ENCODE assay signal across 30 cellular contexts in genomic region chr13:33626407-33626806, GRCh38.
"Had no signal": no experiment of that assay in that cellular context is flagged by ENCODE, and none has a peak within 500 bp of the region (broad histone marks: within the 10 kb centered on the region; RNA-seq: fewer than 3 reads in every experiment).

No MANE protein-coding gene starts in this region.

- H3K4me1 ChIP-seq: ascending aorta, breast epithelium had no signal

- DNase-seq: activated effector memory CD4-positive, alpha-beta T cell treated with anti-CD3 and anti-CD28 coated beads, Interleukin-2, amount 50 U/mL, for 16 hours; activated effector memory CD4-positive, alpha-beta T cell treated with Interleukin-2 at 50 U/mL for 16 hours; activated gamma-delta T cell; activated gamma-delta T cell treated with Interleukin-2 at 50 U/mL for 16 hours; activated naive CD4-positive, alpha-beta T cell; activated naive CD4-positive, alpha-beta T cell treated with anti-CD3 and anti-CD28 coated beads for 36 hours; activated naive CD4-positive, alpha-beta T cell treated with anti-CD3 and anti-CD28 coated beads, Interleukin-2, amount 10 ng/mL, durations not matched to agents 7 days and 5 days; activated naive CD4-positive, alpha-beta T cell treated with anti-CD3 and anti-CD28 coated beads, Interleukin-2, amount 50 U/mL, for 16 hours; activated naive CD4-positive, alpha-beta T cell treated with Interleukin-2 at 50 U/mL for 16 hours; activated naive CD8-positive, alpha-beta T cell treated with anti-CD3 and anti-CD28 coated beads for 36 hours; activated naive CD8-positive, alpha-beta T cell treated with anti-CD3 and anti-CD28 coated beads, Interleukin-2, amount 10 ng/mL, durations not matched to agents 7 days and 5 days; activated naive CD8-positive, alpha-beta T cell treated with anti-CD3 and anti-CD28 coated beads, Interleukin-2, amount 50 U/mL, for 24 hours; activated T-cell treated with anti-CD3 and anti-CD28 coated beads, Interleukin-2, amount 50 U/mL, for 1 hour; activated T-cell treated with anti-CD3 and anti-CD28 coated beads, Interleukin-2, amount 50 U/mL, for 24 hours; activated T-cell treated with anti-CD3 and anti-CD28 coated beads, Interleukin-2, amount 50 U/mL, for 4 hours; activated T-cell treated with anti-CD3 and anti-CD28 coated beads, Interleukin-2, amount 50 U/mL, for 48 hours; activated T-cell treated with anti-CD3 and anti-CD28 coated beads, Interleukin-2, amount 50 U/mL, for 72 hours; adrenal gland; amniotic stem cell; amygdala; anterior cingulate cortex; aorta; body of pancreas; brain microvascular endothelial cell; caudate nucleus; central memory CD4-positive, alpha-beta T cell; cerebellar nuclear complex had no signal

- H3K27ac ChIP-seq: adrenal gland, ascending aorta, body of pancreas, brain microvascular endothelial cell, breast epithelium, cardiac muscle cell had no signal

- H3K36me3 ChIP-seq: adrenal gland, ascending aorta, brain microvascular endothelial cell, breast epithelium, cardiac muscle cell had no signal

- H3K27me3 ChIP-seq: adrenal gland, ascending aorta, body of pancreas, brain microvascular endothelial cell, breast epithelium, cardiac muscle cell had no signal

- H3K9me3 ChIP-seq: adrenal gland, ascending aorta, body of pancreas, breast epithelium had no signal

- H3K4me3 ChIP-seq: adrenal gland, ascending aorta, body of pancreas, breast epithelium, cardiac muscle cell had no signal
